21 cellular contexts compared by ENCODE assay signal in the genomic region with DNA sequence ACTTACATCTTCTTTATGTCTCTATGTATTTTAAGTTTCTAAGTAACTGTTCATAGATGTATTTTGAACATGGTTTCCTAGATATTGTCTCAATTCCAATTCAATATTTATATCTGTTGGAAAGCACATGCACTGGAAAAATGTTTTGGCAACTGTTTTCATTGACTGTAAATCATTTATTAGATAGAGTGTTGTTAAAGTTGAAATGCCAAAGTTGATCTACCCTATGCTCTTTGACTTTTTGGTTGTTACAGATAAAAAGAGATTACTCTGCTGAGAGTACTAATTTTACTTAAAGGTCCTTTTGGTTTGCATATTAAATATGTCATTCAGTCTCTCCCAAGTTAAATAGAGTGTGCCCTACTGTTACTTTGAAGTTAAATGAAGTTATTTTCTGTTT.
A peak's percentile ranks its signal among the peaks of the same experiment; 100 is the strongest.
DNase-seq lines count a peak whose midpoint lies in the region; ATAC-seq, FAIRE-seq and TF ChIP-seq lines count a peak whose summit lies in the region.
"Had no signal": no experiment of that assay in that cellular context is flagged by ENCODE, and none has a peak within 500 bp of the region (broad histone marks: within the 10 kb centered on the region; RNA-seq: fewer than 3 reads in every experiment).

No MANE protein-coding gene starts in this region.

- no peaks in the 10 kb centered on the region for H4K20me1 ChIP-seq in HepG2 (ENCODE audit: insufficient read depth, low read length)
- H4K20me1 ChIP-seq: BLaER1 treated with 17β-estradiol and CSF1 and Interleukin-3, amounts not matched to agents 10 nM and 100 nM had no signal

- TF ChIP-seq RAD21 in liver (IDR thresholded peaks at IDR 0.05) = no peak
- no peak for TF ChIP-seq RAD21 in HepG2 (CRISPR knock-in tag; IDR thresholded peaks at IDR 0.05)

- TF ChIP-seq EP300 in HepG2 (IDR thresholded peaks at IDR 0.05; ENCODE audit: low read depth in 2 of 2, low read length in 2 of 2) (no peak), HepG2 (CRISPR knock-in tag; IDR thresholded peaks at IDR 0.05; ENCODE audit: borderline replicate concordance) (no peak)

- no peaks in the 10 kb centered on the region for H3K79me2 ChIP-seq in HepG2 (ENCODE audit: insufficient read depth, low read length)

- in situ Hi-C loops in HepG2 (cut with HindIII; ENCODE audit: extremely low pct_ligation_motif_present, low pct_unique_long_range_greater_than_20kb) (no loop called here), GM13977 (cut with MboI; ENCODE audit: low pct_unique_long_range_greater_than_20kb, low sequenced_read_pairs, unreplicated experiment) (no loop called here)

- H3K36me3 ChIP-seq in liver (ENCODE audit: control insufficient read depth in 4 of 4, insufficient read depth in 3 of 4, low read depth in 1 of 4, low read length in 3 of 4) (no peaks in the 10 kb centered on the region), HepG2 (replicated peaks in 1 of 2; ENCODE audit: control insufficient read depth in 1 of 2, insufficient read depth in 2 of 2, low read length in 2 of 2) (no peaks in the 10 kb centered on the region), right lobe of liver (no peaks in the 10 kb centered on the region), small intestine (ENCODE audit: control insufficient read depth in 2 of 2, insufficient read depth in 2 of 2, low read length in 2 of 2) (no peaks in the 10 kb centered on the region)
- H3K36me3 ChIP-seq: BLaER1 treated with 17β-estradiol and CSF1 and Interleukin-3, amounts not matched to agents 10 nM and 100 nM had no signal

- H3K27me3 ChIP-seq in liver (ENCODE audit: control insufficient read depth in 4 of 4, insufficient read depth in 4 of 4, low read length in 3 of 4) (no peaks in the 10 kb centered on the region), HepG2 (ENCODE audit: control insufficient read depth in 1 of 2, insufficient read depth in 2 of 2, low read length in 2 of 2) (no peaks in the 10 kb centered on the region), right lobe of liver (no peaks in the 10 kb centered on the region), small intestine (ENCODE audit: control insufficient read depth in 2 of 2, insufficient read depth in 2 of 2, low read length in 2 of 2) (no peaks in the 10 kb centered on the region)
- H3K27me3 ChIP-seq: BLaER1 treated with 17β-estradiol and CSF1 and Interleukin-3, amounts not matched to agents 10 nM and 100 nM had no signal

- TF ChIP-seq POLR2A in HepG2 (IDR thresholded peaks at IDR 0.05; ENCODE audit: insufficient read depth in 1 of 2, low read depth in 2 of 2, low read length in 2 of 2) = no peak
- TF ChIP-seq POLR2A in right lobe of liver (IDR thresholded peaks at IDR 0.05) = no peak

- FAIRE-seq in HepG2 (lab: Jason Lieb, UNC) = no peak
- peak; percentile 26 for FAIRE-seq in small intestine (lab: Jason Lieb, UNC)
- FAIRE-seq: A549, D721Med, G401.6, GM12891, GM18507 had no signal

- POLR2A ChIA-PET in HepG2 (lab: Yijun Ruan, JAX) = no interaction called here

- H2AFZ ChIP-seq in HepG2 (ENCODE audit: low read length) = no peak overlapping the region

- H3K4me3 ChIP-seq in liver (ENCODE audit: low read depth in 1 of 3, low read length in 3 of 3) (no peak overlapping the region), HepG2 (replicated peaks in 1 of 3; ENCODE audit: insufficient read depth in 1 of 3, low read depth in 2 of 3, low read length in 3 of 3) (no peak overlapping the region), right lobe of liver (no peak overlapping the region), small intestine (ENCODE audit: low read depth in 1 of 2, low read length in 2 of 2) (no peak overlapping the region)
- H3K4me3 ChIP-seq: A549; BLaER1 treated with 17β-estradiol and CSF1 and Interleukin-3, amounts not matched to agents 10 nM and 100 nM had no signal

- H3K4me1 ChIP-seq in liver (ENCODE audit: control insufficient read depth in 4 of 4, insufficient read depth in 4 of 4, low read length in 3 of 4) = peaks cover 2 to 5% (median 3%) of the 10 kb centered on the region in 4 donors
- H3K4me1 ChIP-seq in HepG2 (ENCODE audit: insufficient read depth, low read length) = no peaks in the 10 kb centered on the region
- H3K4me1 ChIP-seq in right lobe of liver = no peaks in the 10 kb centered on the region
- no peaks in the 10 kb centered on the region for H3K4me1 ChIP-seq in small intestine (ENCODE audit: control insufficient read depth in 2 of 2, insufficient read depth in 1 of 2, low read depth in 1 of 2, low read length in 1 of 2)
- H3K4me1 ChIP-seq: A549; BLaER1 treated with 17β-estradiol and CSF1 and Interleukin-3, amounts not matched to agents 10 nM and 100 nM; Caco-2 had no signal

- H3K9me3 ChIP-seq in liver (ENCODE audit: control insufficient read depth in 4 of 4, low read length in 3 of 4) = no peaks in the 10 kb centered on the region
- no peaks in the 10 kb centered on the region for H3K9me3 ChIP-seq in HepG2 (ENCODE audit: low read length)
- no peaks in the 10 kb centered on the region for H3K9me3 ChIP-seq in right lobe of liver
- no peaks in the 10 kb centered on the region for H3K9me3 ChIP-seq in small intestine (ENCODE audit: control insufficient read depth, low read depth)
- H3K9me3 ChIP-seq: A549, Caco-2 had no signal

- DNase-seq in HepG2 (ENCODE audit: low spot score) (no peak), right lobe of liver (no peak), small intestine (peak; percentile 10), GM13977 (ENCODE audit: low spot score) (no peak), Right ventricle myocardium superior (no peak)
- DNase-seq: AML-193; Caco-2; Calu3; CD4-positive, alpha-beta T cell; CD8-positive, alpha-beta T cell; DMS79 treated with DMSO at 0.1 percent for 48 hours; GF-D8 had no signal

- no peak overlapping the region for H3K4me2 ChIP-seq in HepG2 (ENCODE audit: low read depth, low read length)
- H3K4me2 ChIP-seq: A549; BLaER1 treated with 17β-estradiol and CSF1 and Interleukin-3, amounts not matched to agents 10 nM and 100 nM had no signal

- no peak overlapping the region for H3K9ac ChIP-seq in liver (ENCODE audit: low read depth in 1 of 2, low read length in 2 of 2)
- H3K9ac ChIP-seq in HepG2 (ENCODE audit: insufficient read depth, low read depth, low read length) = no peak overlapping the region
- H3K9ac ChIP-seq: BLaER1 treated with 17β-estradiol and CSF1 and Interleukin-3, amounts not matched to agents 10 nM and 100 nM had no signal

- H3K27ac ChIP-seq in liver (ENCODE audit: low read depth in 1 of 2, low read length in 2 of 2) (no peak overlapping the region), HepG2 (ENCODE audit: extremely low read length, insufficient read depth, low read length) (no peak overlapping the region), right lobe of liver (no peak overlapping the region), small intestine (ENCODE audit: low read depth in 1 of 2, low read length in 1 of 2) (no peak overlapping the region)
- H3K27ac ChIP-seq: 22Rv1; A549; BLaER1 treated with 17β-estradiol and CSF1 and Interleukin-3, amounts not matched to agents 10 nM and 100 nM; C4-2B had no signal

- CTCF ChIA-PET in HepG2 (lab: Yijun Ruan, JAX; ENCODE audit: low intra/inter-chr PET ratio, low total read pairs) = no interaction called here

- no peak for ATAC-seq in HepG2
- peak in 3 of 4 donors; percentile 46 to 62 (median 56) for ATAC-seq in right lobe of liver
- no peak for ATAC-seq in Right ventricle myocardium superior (ENCODE audit: poor library complexity)
- ATAC-seq: A549; CD8-positive, alpha-beta T cell had no signal

- no TSS peak for BruUV-seq in HepG2 (replicated peaks; lab: Mats Ljungman, UMichigan)

- intact Hi-C loops in HepG2 (cut with micrococcal nuclease; ENCODE audit: unreplicated experiment) (no loop called here), right lobe of liver (cut with DNase I) (no loop called here), Right ventricle myocardium superior (cut with DNase I) (loop anchor here (10.0 kb wide), 1 partner anchor 237 kb away; no protein-coding TSS in a partner anchor)

- no peak for TF ChIP-seq CTCF in liver (IDR thresholded peaks at IDR 0.05; ENCODE audit: low read depth, low read length, missing input control)
- no peak for TF ChIP-seq CTCF in HepG2 (CRISPR knock-in tag; IDR thresholded peaks at IDR 0.05)
- TF ChIP-seq CTCF in right lobe of liver (IDR thresholded peaks at IDR 0.05) = no peak
- no peak for TF ChIP-seq CTCF in GM13977 (IDR thresholded peaks at IDR 0.05; ENCODE audit: extremely low read depth, insufficient read depth, missing control alignments)

TF ChIP-seq in HepG2, 621 proteins besides CTCF, POLR2A, EP300 and RAD21:
- TF ChIP-seq TBP (CRISPR knock-in tag; IDR thresholded peaks at IDR 0.05) = no peak
- TF ChIP-seq NR2F1 (CRISPR knock-in tag; IDR thresholded peaks at IDR 0.05) = no peak
- no peak for TF ChIP-seq BRCA1 (CRISPR knock-in tag; IDR thresholded peaks at IDR 0.05)
- no peak for TF ChIP-seq ZNF562 (CRISPR knock-in tag; IDR thresholded peaks at IDR 0.05; ENCODE audit: borderline replicate concordance)
- TF ChIP-seq, protein P1, sequence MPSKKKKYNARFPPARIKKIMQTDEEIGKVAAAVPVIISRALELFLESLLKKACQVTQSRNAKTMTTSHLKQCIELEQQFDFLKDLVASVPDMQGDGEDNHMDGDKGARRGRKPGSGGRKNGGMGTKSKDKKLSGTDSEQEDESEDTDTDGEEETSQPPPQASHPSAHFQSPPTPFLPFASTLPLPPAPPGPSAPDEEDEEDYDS (CRISPR knock-in tag; IDR thresholded peaks at IDR 0.05) = no peak
- no peak for TF ChIP-seq FOSL1 (CRISPR knock-in tag; IDR thresholded peaks at IDR 0.05; ENCODE audit: borderline replicate concordance)
- no peak for TF ChIP-seq JUNB (CRISPR knock-in tag; IDR thresholded peaks at IDR 0.05; ENCODE audit: borderline replicate concordance)
- TF ChIP-seq, protein P2, sequence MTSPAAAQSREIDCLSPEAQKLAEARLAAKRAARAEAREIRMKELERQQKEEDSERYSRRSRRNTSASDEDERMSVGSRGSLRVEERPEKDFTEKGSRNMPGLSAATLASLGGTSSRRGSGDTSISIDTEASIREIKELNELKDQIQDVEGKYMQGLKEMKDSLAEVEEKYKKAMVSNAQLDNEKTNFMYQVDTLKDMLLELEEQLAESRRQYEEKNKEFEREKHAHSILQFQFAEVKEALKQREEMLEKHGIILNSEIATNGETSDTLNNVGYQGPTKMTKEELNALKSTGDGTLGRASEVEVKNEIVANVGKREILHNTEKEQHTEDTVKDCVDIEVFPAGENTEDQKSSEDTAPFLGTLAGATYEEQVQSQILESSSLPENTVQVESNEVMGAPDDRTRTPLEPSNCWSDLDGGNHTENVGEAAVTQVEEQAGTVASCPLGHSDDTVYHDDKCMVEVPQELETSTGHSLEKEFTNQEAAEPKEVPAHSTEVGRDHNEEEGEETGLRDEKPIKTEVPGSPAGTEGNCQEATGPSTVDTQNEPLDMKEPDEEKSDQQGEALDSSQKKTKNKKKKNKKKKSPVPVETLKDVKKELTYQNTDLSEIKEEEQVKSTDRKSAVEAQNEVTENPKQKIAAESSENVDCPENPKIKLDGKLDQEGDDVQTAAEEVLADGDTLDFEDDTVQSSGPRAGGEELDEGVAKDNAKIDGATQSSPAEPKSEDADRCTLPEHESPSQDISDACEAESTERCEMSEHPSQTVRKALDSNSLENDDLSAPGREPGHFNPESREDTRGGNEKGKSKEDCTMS (CRISPR knock-in tag; conservative IDR thresholded peaks at IDR 0.05) = no peak
TF ChIP-seq in HepG2: peak in this region for 0.

Comparison
In these comparisons a context has a peak if more than half of its experiments do, and no peak if none do; other contexts are left out.
1. ATAC-seq: peak in right lobe of liver (3 of 4); none in HepG2 (single experiment) and Right ventricle myocardium superior (single experiment).